ENCODE assay signal across 2 cellular contexts in genomic region chr19:4493104-4493928, GRCh38.
TF ChIP-seq lines count a peak whose summit lies in the region.

No MANE protein-coding gene starts in this region.

TF ChIP-seq in HCT116, 20 proteins besides CTCF, POLR2A, EP300 and RAD21:
- TF ChIP-seq JUND (IDR thresholded peaks at IDR 0.05) (no peak), ZFX (IDR thresholded peaks at IDR 0.05) (no peak), CBX3 (IDR thresholded peaks at IDR 0.05; ENCODE audit: low read depth) (no peak), FOSL1 (IDR thresholded peaks at IDR 0.05; ENCODE audit: low read depth) (no peak), POLR2AphosphoS5 (IDR thresholded peaks at IDR 0.05; ENCODE audit: low read depth, low read length) (no peak), TCF7L2 (IDR thresholded peaks at IDR 0.05; ENCODE audit: borderline replicate concordance, extremely low read depth, insufficient read depth, insufficient read length) (no peak), ELF1 (IDR thresholded peaks at IDR 0.05; ENCODE audit: borderline replicate concordance, low read depth) (no peak), ATF3 (IDR thresholded peaks at IDR 0.05) (no peak), EZH2phosphoT487 (IDR thresholded peaks at IDR 0.05; ENCODE audit: borderline replicate concordance) (no peak), YY1 (IDR thresholded peaks at IDR 0.05; ENCODE audit: extremely low read depth, insufficient replicate concordance, low read depth, low read length) (no peak), ZBTB33 (IDR thresholded peaks at IDR 0.05; ENCODE audit: extremely low read depth, insufficient replicate concordance, low read length) (no peak), ZNF274 (IDR thresholded peaks at IDR 0.05; ENCODE audit: low read depth, low read length) (no peak), EZH2 (IDR thresholded peaks at IDR 0.05) (no peak), REST (IDR thresholded peaks at IDR 0.05; ENCODE audit: low read depth) (no peak), CEBPB (IDR thresholded peaks at IDR 0.05; ENCODE audit: low read depth) (no peak), EGR1 (IDR thresholded peaks at IDR 0.05; ENCODE audit: low read depth) (no peak), SIN3A (IDR thresholded peaks at IDR 0.05; ENCODE audit: low read depth) (no peak)

TF ChIP-seq in GM12878, 131 proteins besides CTCF, POLR2A, EP300 and RAD21:
- 0 out of 2 replicates have a peak, but pooled peaks have one; percentile 7 for TF ChIP-seq RUNX3 (IDR thresholded peaks at IDR 0.05; ENCODE audit: low read length)
- TF ChIP-seq CBX5 (IDR thresholded peaks at IDR 0.05; ENCODE audit: low read depth) = no peak
- TF ChIP-seq EGR1 (IDR thresholded peaks at IDR 0.05; ENCODE audit: borderline replicate concordance in 1 of 2, low read depth in 2 of 2, low read length in 2 of 2) = no peak
- no peak for TF ChIP-seq YBX1 (IDR thresholded peaks at IDR 0.05)
